ENCODE assay signal across 8 cellular contexts in the genomic region with DNA sequence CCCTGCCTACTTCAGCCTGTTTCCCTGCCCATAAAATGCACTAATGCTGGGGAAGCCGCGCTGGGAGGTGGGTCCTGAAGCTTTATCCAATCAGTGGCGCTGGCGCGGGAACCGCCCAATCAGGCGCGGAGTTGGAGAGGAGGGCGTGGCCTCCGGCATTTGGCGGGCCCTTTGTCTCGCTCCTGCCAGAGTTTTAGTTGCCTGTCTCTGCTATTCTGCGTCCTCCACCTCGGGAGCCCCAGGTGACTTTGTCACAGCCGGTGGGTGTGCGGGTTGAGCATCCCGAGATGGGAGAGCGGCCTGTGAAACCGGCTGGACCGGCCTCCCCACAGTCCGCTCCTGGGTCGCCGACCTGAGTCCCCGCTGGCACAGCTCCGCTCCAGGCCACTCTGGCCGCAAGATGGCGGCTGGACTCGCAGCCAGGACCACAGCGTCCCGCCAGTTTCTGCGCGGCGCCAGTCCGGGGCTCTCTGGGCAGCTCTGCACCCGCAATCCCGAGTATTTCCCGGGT. TPM values are rescaled to one million over a fixed set of nuclear protein-coding genes. Genes with fewer than 3 reads are reported as not detected.
DNase-seq lines count a peak whose midpoint lies in the region; ATAC-seq and TF ChIP-seq lines count a peak whose summit lies in the region.

No MANE protein-coding gene starts in this region.

- peak; percentile 26 to 78 (median 53) for DNase-seq in CD4-positive, alpha-beta T cell
- DNase-seq in IMR-90 (peak; percentile 31), endothelial cell (ENCODE audit: low spot score) (peak; percentile 13), foreskin melanocyte (no peak)
- DNase-seq in activated CD8-positive, alpha-beta memory T cell treated with anti-CD3 and anti-CD28 coated beads, Interleukin-2, amount 50 U/mL, for 4 hours: peak; percentile 66
- peak; percentile 37 for DNase-seq in stimulated activated CD8-positive, alpha-beta memory T cell treated with anti-CD3 and anti-CD28 coated beads, Interleukin-12 subunit alpha, Interleukin-12 subunit beta, amount 100 ng/mL, for 4 hours (ENCODE audit: low read depth)

- CTCF ChIA-PET in CD4-positive, alpha-beta T cell (lab: Charles Lee): no interaction called here
- CTCF ChIA-PET in IMR-90 (lab: Yijun Ruan, JAX): no interaction called here

- H3K14ac ChIP-seq in IMR-90 (replicated peaks; ENCODE audit: low read depth, low read length): no peak overlapping the region

- no peak for TF ChIP-seq POLR2A in IMR-90 (IDR thresholded peaks at IDR 0.05; ENCODE audit: low read depth, low read length)

- no peaks in the 10 kb centered on the region for H3K27me3 ChIP-seq in CD4-positive, alpha-beta T cell (ENCODE audit: control insufficient read depth, insufficient read depth, low read length)
- H3K27me3 ChIP-seq in IMR-90 (ENCODE audit: control insufficient read depth, insufficient read depth, low read length) (no peaks in the 10 kb centered on the region), mononuclear cell (ENCODE audit: insufficient read depth, low read length) (no peaks in the 10 kb centered on the region)

- peak overlapping the region; percentile 69 for H3K4me3 Mint-ChIP-seq in CD4-positive, alpha-beta T cell
- no peak overlapping the region for H3K4me3 Mint-ChIP-seq in endothelial cell (ENCODE audit: unreplicated experiment)

- WGBS in IMR-90 (ENCODE audit: extremely low coverage in 2 of 2, insufficient read length in 1 of 2), 2 experiments: 6% methylated on average over 17 of the region's 37 CpGs; no CpG with 5 or more reads in 1 of the 2 experiments

- H3K4me3 ChIP-seq in IMR-90 (ENCODE audit: insufficient read depth, low read depth, low read length): peak overlapping the region; percentile 67
- peak overlapping the region; percentile 30 for H3K4me3 ChIP-seq in mononuclear cell (ENCODE audit: low read length)

- dilution Hi-C loops in IMR-90 (cut with HindIII; ENCODE audit: low sequenced_read_pairs, unreplicated experiment): no loop called here

- intact Hi-C loops in CD4-positive, alpha-beta T cell (cut with DNase I, micrococcal nuclease): no loop called here
- intact Hi-C loops in IMR-90 (cut with micrococcal nuclease): no loop called here

- in situ Hi-C loops in IMR-90 (cut with MboI; ENCODE audit: low sequenced_read_pairs): no loop called here

- no peak overlapping the region for H3K23ac ChIP-seq in IMR-90 (ENCODE audit: low read depth, low read length)

- no peak overlapping the region for H2BK120ac ChIP-seq in IMR-90 (ENCODE audit: low read depth, low read length)

- no peak overlapping the region for H3K4ac ChIP-seq in IMR-90 (ENCODE audit: low read depth, low read length)

- H3K4me1 Mint-ChIP-seq in CD4-positive, alpha-beta T cell (ENCODE audit: low read depth): peaks cover 10% of the 10 kb centered on the region
- H3K4me1 Mint-ChIP-seq in endothelial cell (ENCODE audit: unreplicated experiment): no peaks in the 10 kb centered on the region

- H2AFZ ChIP-seq in IMR-90 (replicated peaks; ENCODE audit: low read length, poor library complexity): peak overlapping the region; percentile 88

- no peaks in the 10 kb centered on the region for H3K79me1 ChIP-seq in IMR-90 (ENCODE audit: low read depth in 1 of 2, low read length in 2 of 2)

- H2AK9ac ChIP-seq in IMR-90 (replicated peaks; ENCODE audit: low read depth, low read length, poor library complexity): no peak overlapping the region

- no peak overlapping the region for H3K9ac ChIP-seq in IMR-90 (ENCODE audit: low read depth, low read length)

- no peak overlapping the region for H2BK20ac ChIP-seq in IMR-90 (ENCODE audit: low read depth, low read length)

- H3K9me3 ChIP-seq in CD4-positive, alpha-beta T cell (ENCODE audit: control insufficient read depth, low read length): no peaks in the 10 kb centered on the region
- peaks cover 3% of the 10 kb centered on the region; the same call in 1 of the 2 replicates for H3K9me3 ChIP-seq in IMR-90 (ENCODE audit: control insufficient read depth, insufficient read depth, low read length)
- no peaks in the 10 kb centered on the region for H3K9me3 ChIP-seq in mononuclear cell (ENCODE audit: low read depth, low read length)

- H3K27me3 Mint-ChIP-seq in CD4-positive, alpha-beta T cell: peaks cover 19% of the 10 kb centered on the region
- no peaks in the 10 kb centered on the region for H3K27me3 Mint-ChIP-seq in endothelial cell (ENCODE audit: unreplicated experiment)

- H3K56ac ChIP-seq in IMR-90 (ENCODE audit: extremely low read depth, insufficient read depth, low read length): no peak overlapping the region

- H3K4me2 ChIP-seq in IMR-90 (ENCODE audit: low read depth, low read length): peak overlapping the region; percentile 87

- H3K27ac Mint-ChIP-seq in CD4-positive, alpha-beta T cell: no peak overlapping the region
- no peak overlapping the region for H3K27ac Mint-ChIP-seq in endothelial cell (ENCODE audit: unreplicated experiment)

- no peak overlapping the region for H3K18ac ChIP-seq in IMR-90 (ENCODE audit: low read depth, low read length)

- no peak overlapping the region for H4K91ac ChIP-seq in IMR-90 (ENCODE audit: insufficient read depth, low read depth, low read length)

- no peak overlapping the region for H4K8ac ChIP-seq in IMR-90 (ENCODE audit: low read depth in 2 of 2, low read length in 2 of 2)

- no peaks in the 10 kb centered on the region for H4K20me1 ChIP-seq in IMR-90 (ENCODE audit: insufficient read depth, low read length)

- POLR2A ChIA-PET in CD4-positive, alpha-beta T cell (lab: Charles Lee): no interaction called here
- POLR2A ChIA-PET in IMR-90 (lab: Charles Lee; ENCODE audit: unreplicated experiment): no interaction called here

- peak; percentile 100 for ATAC-seq in CD4-positive, alpha-beta T cell (ENCODE audit: poor library complexity)
- peak; percentile 98 for ATAC-seq in IMR-90 (ENCODE audit: low read depth)
- no peak for ATAC-seq in HG02870 (IDR thresholded peaks at IDR 0.05; ENCODE audit: unreplicated experiment)

- no peak for TF ChIP-seq CTCF in CD4-positive, alpha-beta T cell (IDR thresholded peaks at IDR 0.05)
- no peak for TF ChIP-seq CTCF in IMR-90 (conservative IDR thresholded peaks at IDR 0.05; ENCODE audit: low read depth, low read length)
- TF ChIP-seq CTCF in endothelial cell (IDR thresholded peaks at IDR 0.05; ENCODE audit: unreplicated experiment): no peak

- no TSS peak for BruUV-seq in IMR-90 (replicated peaks; lab: Mats Ljungman, UMichigan)

- no peak overlapping the region for H2BK15ac ChIP-seq in IMR-90 (ENCODE audit: low read depth, low read length)

- H3K9me3 Mint-ChIP-seq in CD4-positive, alpha-beta T cell: no peaks in the 10 kb centered on the region
- H3K9me3 Mint-ChIP-seq in endothelial cell (ENCODE audit: unreplicated experiment): peaks cover 6% of the 10 kb centered on the region

- no peaks in the 10 kb centered on the region for H3K36me3 ChIP-seq in IMR-90 (ENCODE audit: control insufficient read depth, insufficient read depth, low read length)

- no peaks in the 10 kb centered on the region for H3K36me3 Mint-ChIP-seq in CD4-positive, alpha-beta T cell (ENCODE audit: low read depth)
- no peaks in the 10 kb centered on the region for H3K36me3 Mint-ChIP-seq in endothelial cell (ENCODE audit: low read depth, unreplicated experiment)

- no peak overlapping the region for H3K27ac ChIP-seq in CD4-positive, alpha-beta T cell (ENCODE audit: low read depth, low read length)
- no peak overlapping the region; the same call in 1 of the 2 replicates for H3K27ac ChIP-seq in IMR-90 (ENCODE audit: insufficient read depth, low read length)

- H3K4me1 ChIP-seq in IMR-90 (ENCODE audit: control insufficient read depth, insufficient read depth, low read length) (no peaks in the 10 kb centered on the region), mononuclear cell (ENCODE audit: insufficient read depth, low read length) (peaks cover 11% of the 10 kb centered on the region)

- H2BK5ac ChIP-seq in IMR-90 (ENCODE audit: low read depth, low read length, poor library complexity, severe bottlenecking): no peak overlapping the region

- H3K9me1 ChIP-seq in IMR-90 (ENCODE audit: insufficient read depth, low read length): no peaks in the 10 kb centered on the region

- no peak overlapping the region for H4K5ac ChIP-seq in IMR-90 (ENCODE audit: low read depth, low read length)

- H2AK5ac ChIP-seq in IMR-90 (ENCODE audit: low read depth, low read length): no peak overlapping the region

- no peak for TF ChIP-seq RAD21 in IMR-90 (IDR thresholded peaks at IDR 0.05; ENCODE audit: low read length)

TF ChIP-seq in IMR-90, 13 proteins besides CTCF, POLR2A, EP300 and RAD21:
- TF ChIP-seq, protein P1, sequence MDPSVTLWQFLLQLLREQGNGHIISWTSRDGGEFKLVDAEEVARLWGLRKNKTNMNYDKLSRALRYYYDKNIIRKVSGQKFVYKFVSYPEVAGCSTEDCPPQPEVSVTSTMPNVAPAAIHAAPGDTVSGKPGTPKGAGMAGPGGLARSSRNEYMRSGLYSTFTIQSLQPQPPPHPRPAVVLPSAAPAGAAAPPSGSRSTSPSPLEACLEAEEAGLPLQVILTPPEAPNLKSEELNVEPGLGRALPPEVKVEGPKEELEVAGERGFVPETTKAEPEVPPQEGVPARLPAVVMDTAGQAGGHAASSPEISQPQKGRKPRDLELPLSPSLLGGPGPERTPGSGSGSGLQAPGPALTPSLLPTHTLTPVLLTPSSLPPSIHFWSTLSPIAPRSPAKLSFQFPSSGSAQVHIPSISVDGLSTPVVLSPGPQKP (IDR thresholded peaks at IDR 0.05; ENCODE audit: borderline replicate concordance, low read depth, low read length): no peak

RNA-seq across cellular contexts. Expression of gene ZNF429, which starts 30.7 kb away (rescaled TPM):
- total RNA-seq in CD4-positive, alpha-beta T cell: 1 to 10 TPM; 8.0 to 9.2 TPM
- total RNA-seq in IMR-90 (2012; rRNA removed): 4.3 and 5.3 TPM in 2 replicates
- 4.6 and 6.4 TPM in 2 replicates for polyA plus RNA-seq in IMR-90 (2012; rRNA removed)
- 3.0 and 4.6 TPM in 2 replicates for polyA plus RNA-seq in IMR-90 (2012; cell fraction: cytosol; rRNA removed)
- polyA plus RNA-seq in IMR-90 (2012; cell fraction: nucleus; rRNA removed; ENCODE audit: low replicate concordance): 3.0 and 4.3 TPM in 2 replicates
- 14.1 TPM for total RNA-seq in endothelial cell (ENCODE audit: unreplicated experiment)
- 8.4 TPM for total RNA-seq in mononuclear cell
